Comparison of ENCODE assay signal across 11 cellular contexts in genomic region chr16:102060-102855, GRCh38. TPM values are rescaled to one million over a fixed set of nuclear protein-coding genes. Genes with fewer than 3 reads are reported as not detected.
DNase-seq lines count a peak whose midpoint lies in the region; ATAC-seq lines count a peak whose summit lies in the region.
"Had no signal": no experiment of that assay in that cellular context is flagged by ENCODE, and none has a peak within 500 bp of the region (broad histone marks: within the 10 kb centered on the region; RNA-seq: fewer than 3 reads in every experiment).

No MANE protein-coding gene starts in this region.

- no peak overlapping the region for H3K27ac ChIP-seq in mesenchymal stem cell (ENCODE audit: low read length, poor library complexity, severe bottlenecking)
- H3K27ac ChIP-seq in temporal lobe (ENCODE audit: low read depth, low read length): peak overlapping the region; percentile 88
- H3K27ac ChIP-seq: SJSA1 had no signal

- H2BK15ac ChIP-seq in mesenchymal stem cell (ENCODE audit: low read depth, poor library complexity, severe bottlenecking): no peak overlapping the region

- 94% methylated on average over 19 of the region's 19 CpGs for WGBS in mesenchymal stem cell

- no peak overlapping the region for H2BK5ac ChIP-seq in mesenchymal stem cell (ENCODE audit: low read depth, low read length, poor library complexity, severe bottlenecking)

- no peaks in the 10 kb centered on the region for H3K9me3 ChIP-seq in mesenchymal stem cell (ENCODE audit: control insufficient read depth, low read length)
- H3K9me3 ChIP-seq: Caco-2, SJSA1 had no signal

- H4K8ac ChIP-seq in mesenchymal stem cell (ENCODE audit: low read length): no peak overlapping the region

- no peak overlapping the region for H2AK5ac ChIP-seq in mesenchymal stem cell (ENCODE audit: low read length, severe bottlenecking)

- H3K23ac ChIP-seq in mesenchymal stem cell (ENCODE audit: low read length in 2 of 2): no peak overlapping the region

- H4K91ac ChIP-seq in mesenchymal stem cell (ENCODE audit: low read length): no peak overlapping the region

- ATAC-seq in HG03045 (IDR thresholded peaks at IDR 0.05; ENCODE audit: unreplicated experiment): no peak

- H3K14ac ChIP-seq in mesenchymal stem cell (ENCODE audit: low read length in 2 of 2): no peak overlapping the region

- H2BK120ac ChIP-seq in mesenchymal stem cell (ENCODE audit: low read depth, low read length): no peak overlapping the region

- no peak overlapping the region for H3K4me2 ChIP-seq in mesenchymal stem cell (ENCODE audit: low read length, poor library complexity, severe bottlenecking)

- H2BK12ac ChIP-seq in mesenchymal stem cell (ENCODE audit: low read length in 2 of 2): no peak overlapping the region

- no peak overlapping the region for H3K18ac ChIP-seq in mesenchymal stem cell (ENCODE audit: low read depth in 1 of 2, low read length in 2 of 2)

- H3K4me1 ChIP-seq in mesenchymal stem cell (ENCODE audit: control insufficient read depth, insufficient read depth, low read depth, low read length): peaks cover 23% of the 10 kb centered on the region
- H3K4me1 ChIP-seq: Caco-2 had no signal

- H3K79me1 ChIP-seq in mesenchymal stem cell (replicated peaks; ENCODE audit: low read length, poor library complexity, severe bottlenecking): peaks cover 7% of the 10 kb centered on the region

- no peaks in the 10 kb centered on the region for H3K27me3 ChIP-seq in mesenchymal stem cell (ENCODE audit: control insufficient read depth in 1 of 2, insufficient read depth in 1 of 2, low read length in 2 of 2)
- H3K27me3 ChIP-seq: SJSA1 had no signal

- no peak overlapping the region for H2AFZ ChIP-seq in mesenchymal stem cell (ENCODE audit: low read depth, low read length)

- H3K4me3 ChIP-seq in mesenchymal stem cell (ENCODE audit: insufficient read depth in 1 of 2, low read depth in 1 of 2, low read length in 2 of 2): no peak overlapping the region
- H3K4me3 ChIP-seq: SJSA1 had no signal

- H3K36me3 ChIP-seq in mesenchymal stem cell (ENCODE audit: control insufficient read depth in 1 of 2, insufficient read depth in 2 of 2, low read depth in 1 of 2, low read length in 2 of 2): peaks cover 54 to 59% of the 10 kb centered on the region in 2 experiments

- no peak overlapping the region for H3K4ac ChIP-seq in mesenchymal stem cell (ENCODE audit: low read depth in 1 of 2, low read length in 2 of 2)

- DNase-seq in anterior cingulate cortex (lab: John Stamatoyannopoulos, UW) (peak in 43 of 58 donors; percentile 18 to 87 (median 53)), fibroblast of gingiva (ENCODE audit: low read depth) (peak; percentile 49), mesenchymal stem cell (no peak), AG08395 (ENCODE audit: low spot score) (no peak), DMS153 treated with DMSO at 0.1 percent for 48 hours (lab: John Stamatoyannopoulos, UW; ENCODE audit: unreplicated experiment) (no peak)
- DNase-seq in stimulated activated CD4-positive, alpha-beta T cell treated with anti-CD3 and anti-CD28 coated beads, Interleukin-15, amount 100 ng/mL, for 24 hours: no peak
- DNase-seq: Caco-2, HCEC 1CT had no signal

- H3K9ac ChIP-seq in mesenchymal stem cell (ENCODE audit: low read length): peak overlapping the region; percentile 3

RNA-seq across cellular contexts. Expression of gene MPG, which starts 24.2 kb away (rescaled TPM):
- 156 TPM for polyA plus RNA-seq in mesenchymal stem cell (2013, experiment 1 of 2)
- polyA plus RNA-seq in mesenchymal stem cell (2013, experiment 2 of 2): 156 TPM
- total RNA-seq in temporal lobe: 36.6 TPM

RNA-seq across cellular contexts. Expression of gene RHBDF1, which starts 29.8 kb away (rescaled TPM):
- 73.8 TPM for polyA plus RNA-seq in mesenchymal stem cell (2013, experiment 1 of 2)
- polyA plus RNA-seq in mesenchymal stem cell (2013, experiment 2 of 2): 69.6 TPM
- total RNA-seq in temporal lobe: 0.98 TPM

RNA-seq across cellular contexts. Expression of gene NPRL3, which starts 36.2 kb away (rescaled TPM):
- polyA plus RNA-seq in mesenchymal stem cell (2013, experiment 1 of 2): 43.1 TPM
- polyA plus RNA-seq in mesenchymal stem cell (2013, experiment 2 of 2): 41.6 TPM
- 11.1 TPM for total RNA-seq in temporal lobe

RNA-seq across cellular contexts. Expression of gene SNRNP25, which starts 48.6 kb away (rescaled TPM):
- 22.6 TPM for polyA plus RNA-seq in mesenchymal stem cell (2013, experiment 1 of 2)
- 24.2 TPM for polyA plus RNA-seq in mesenchymal stem cell (2013, experiment 2 of 2)
- total RNA-seq in temporal lobe: 12.5 TPM

RNA-seq across cellular contexts. Expression of gene POLR3K, which starts 48.9 kb away (rescaled TPM):
- 8.4 TPM for polyA plus RNA-seq in mesenchymal stem cell (2013, experiment 1 of 2)
- 8.7 TPM for polyA plus RNA-seq in mesenchymal stem cell (2013, experiment 2 of 2)
- total RNA-seq in temporal lobe: 2.5 TPM

Comparison
In these comparisons a context has a peak if more than half of its experiments do, and no peak if none do; other contexts are left out.
1. DNase-seq: peak in anterior cingulate cortex (43 of 58) and fibroblast of gingiva (single experiment); none in mesenchymal stem cell (single experiment), AG08395 (single experiment), stimulated activated CD4-positive, alpha-beta T cell treated with anti-CD3 and anti-CD28 coated beads, Interleukin-15, amount 100 ng/mL, for 24 hours (single experiment) and DMS153 treated with DMSO at 0.1 percent for 48 hours (single experiment).